ENCODE assay signal across 12 cellular contexts in the genomic region with DNA sequence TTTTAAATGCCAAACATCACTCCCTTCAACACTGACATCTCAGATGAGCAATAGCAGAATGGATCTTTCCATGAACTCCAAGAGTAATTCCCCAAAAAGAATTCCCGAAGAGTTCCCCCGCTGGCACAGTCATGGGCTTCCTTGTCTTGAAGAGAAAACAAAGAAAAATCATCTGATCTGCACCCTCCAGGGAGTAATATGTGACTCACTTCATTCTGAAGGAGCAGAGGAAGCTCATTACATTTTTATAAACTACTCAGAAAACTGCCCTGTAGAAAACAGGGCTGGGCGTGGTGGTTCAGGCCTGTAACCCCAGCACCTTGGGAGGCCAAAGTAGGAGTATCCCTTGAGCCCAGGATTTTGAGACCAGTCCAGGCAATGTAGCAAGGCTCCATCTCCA. TPM values are rescaled to one million over a fixed set of nuclear protein-coding genes. Genes with fewer than 3 reads are reported as not detected.
DNase-seq lines count a peak whose midpoint lies in the region; TF ChIP-seq lines count a peak whose summit lies in the region.
"Had no signal": no experiment of that assay in that cellular context is flagged by ENCODE, and none has a peak within 500 bp of the region (broad histone marks: within the 10 kb centered on the region; RNA-seq: fewer than 3 reads in every experiment).

No MANE protein-coding gene starts in this region.

- no peak overlapping the region for H3K9ac ChIP-seq in colonic mucosa (ENCODE audit: low read depth in 2 of 2, low read length in 2 of 2)
- H3K9ac ChIP-seq in Karpas-422 (ENCODE audit: low read length), result no peak overlapping the region

- H3K27ac Mint-ChIP-seq in brain, result peak overlapping the region; percentile 83 to 95 (median 87)
- H3K27ac Mint-ChIP-seq: B cell had no signal

- H3K4me2 ChIP-seq in Karpas-422 (ENCODE audit: low read depth, low read length, poor library complexity, severe bottlenecking), result no peak overlapping the region

- no peak for TF ChIP-seq CTCF in brain (conservative IDR thresholded peaks at IDR 0.05)
- TF ChIP-seq CTCF in kidney epithelial cell (IDR thresholded peaks at IDR 0.05; ENCODE audit: insufficient read depth, low read length, poor library complexity, severe bottlenecking), result no peak
- TF ChIP-seq CTCF in colonic mucosa (IDR thresholded peaks at IDR 0.05), result no peak

- H3K4me1 ChIP-seq in ACC112 (ENCODE audit: control insufficient read depth, insufficient read depth, low read length, unreplicated experiment), result peaks cover 9% of the 10 kb centered on the region
- no peaks in the 10 kb centered on the region for H3K4me1 ChIP-seq in colonic mucosa
- H3K4me1 ChIP-seq in Karpas-422 (ENCODE audit: low read length), result no peaks in the 10 kb centered on the region; the same call in 1 of the 2 replicates

- no peaks in the 10 kb centered on the region for H3K27me3 Mint-ChIP-seq in brain

- H3K27me3 ChIP-seq in ACC112 (ENCODE audit: insufficient read depth, low read length), result no peaks in the 10 kb centered on the region
- no peaks in the 10 kb centered on the region for H3K27me3 ChIP-seq in kidney epithelial cell (ENCODE audit: control insufficient read depth, insufficient read depth, low read length)
- no peaks in the 10 kb centered on the region for H3K27me3 ChIP-seq in colonic mucosa
- H3K27me3 ChIP-seq in Karpas-422 (ENCODE audit: low read length), result no peaks in the 10 kb centered on the region

- DNase-seq in HT1080 (ENCODE audit: low read depth) (peak; percentile 87), kidney epithelial cell (ENCODE audit: low read depth) (peak; percentile 72), colonic mucosa (no peak), putamen (ENCODE audit: low spot score) (no peak), NCI-H2107 treated with DMSO at 0.1 percent for 48 hours (lab: John Stamatoyannopoulos, UW; ENCODE audit: unreplicated experiment) (no peak), Karpas-422 (no peak)
- DNase-seq: activated naive CD4-positive, alpha-beta T cell treated with Interleukin-2 at 50 U/mL for 16 hours; NCI-H2029 had no signal

- H3K36me3 ChIP-seq in ACC112 (ENCODE audit: insufficient read depth, low read length) (no peaks in the 10 kb centered on the region), kidney epithelial cell (ENCODE audit: control insufficient read depth, insufficient read depth, low read length) (no peaks in the 10 kb centered on the region), colonic mucosa (no peaks in the 10 kb centered on the region), Karpas-422 (ENCODE audit: insufficient read depth, low read length) (no peaks in the 10 kb centered on the region)
- H3K36me3 ChIP-seq: tibial nerve had no signal

- no peaks in the 10 kb centered on the region for H4K20me1 ChIP-seq in Karpas-422 (ENCODE audit: insufficient read depth, low read depth, low read length)

- H3K27ac ChIP-seq in ACC112 (ENCODE audit: low read depth, low read length) (peak overlapping the region; percentile 37; the same call in 1 of the 2 replicates), colonic mucosa (no peak overlapping the region), Karpas-422 (ENCODE audit: low read length) (no peak overlapping the region)
- H3K27ac ChIP-seq: tibial nerve had no signal

- H3K9me3 Mint-ChIP-seq in brain, result peaks cover 0 to 1% (median 0%) of the 10 kb centered on the region in 5 experiments

- no peaks in the 10 kb centered on the region for H3K9me3 ChIP-seq in colonic mucosa
- no peaks in the 10 kb centered on the region for H3K9me3 ChIP-seq in Karpas-422 (ENCODE audit: low read length)
- H3K9me3 ChIP-seq: tibial nerve had no signal

- H2AFZ ChIP-seq in ACC112 (ENCODE audit: low read length, unreplicated experiment) (no peak overlapping the region), Karpas-422 (ENCODE audit: low read length) (no peak overlapping the region)

- peak overlapping the region in 3 of 5 experiments; percentile 15 to 59 (median 36) for H3K4me3 Mint-ChIP-seq in brain
- H3K4me3 Mint-ChIP-seq: B cell had no signal

- H3K4me1 Mint-ChIP-seq in brain, result peaks cover 74% of the 10 kb centered on the region

- H3K79me2 ChIP-seq in ACC112 (ENCODE audit: control insufficient read depth, insufficient read depth, low read length, unreplicated experiment) (no peaks in the 10 kb centered on the region), Karpas-422 (ENCODE audit: low read length) (no peaks in the 10 kb centered on the region)

- no peaks in the 10 kb centered on the region for H3K9me2 ChIP-seq in Karpas-422 (replicated peaks; ENCODE audit: insufficient read depth, low read length)

- intact Hi-C loops in colonic mucosa (cut with DNase I), result no loop called here

- peaks cover 4% of the 10 kb centered on the region for H3K36me3 Mint-ChIP-seq in brain

- H3K4me3 ChIP-seq in ACC112 (ENCODE audit: low read depth, low read length) (no peak overlapping the region), kidney epithelial cell (ENCODE audit: low read depth, low read length) (no peak overlapping the region), colonic mucosa (no peak overlapping the region), Karpas-422 (ENCODE audit: low read length) (no peak overlapping the region)
- H3K4me3 ChIP-seq: tibial nerve had no signal

RNA-seq across cellular contexts. Expression of a gene that starts 35.7 kb away (rescaled TPM):
- total RNA-seq in HT1080 (2014; rRNA removed; shearing (Covaris generic)), result 14.9 and 17.9 TPM in 2 replicates
- polyA plus RNA-seq in HT1080 (2015; cell fraction: cytosol; rRNA removed), result 14.0 and 14.9 TPM in 2 replicates
- 35.9 and 40.5 TPM in 2 replicates for polyA plus RNA-seq in HT1080 (2015; cell fraction: nucleus; rRNA removed)
- polyA plus RNA-seq in brain (ENCODE audit: insufficient read depth, low read depth, low replicate concordance), result 1.5 TPM
- total RNA-seq in kidney epithelial cell (180 and 210 TPM in 2 replicates), colonic mucosa (1 to 10 TPM; 2.7 to 7.8 TPM)
- 0.11 and 0.51 TPM in 2 replicates for total RNA-seq in Karpas-422 (2014; rRNA removed; shearing (Covaris generic); ENCODE audit: low replicate concordance)

Comparison
In these comparisons a context has a peak if more than half of its experiments do, and no peak if none do; other contexts are left out.
1. DNase-seq: peak in HT1080 (single experiment) and kidney epithelial cell (single experiment); none in colonic mucosa (single experiment), putamen (single experiment), NCI-H2107 treated with DMSO at 0.1 percent for 48 hours (single experiment) and Karpas-422 (single experiment).